ENCODE assay signal across 20 cellular contexts in genomic region chr13:105345116-105345515, GRCh38.
"Had no signal": no experiment of that assay in that cellular context is flagged by ENCODE, and none has a peak within 500 bp of the region (broad histone marks: within the 10 kb centered on the region; RNA-seq: fewer than 3 reads in every experiment).

No MANE protein-coding gene starts in this region.

- H3K36me3 Mint-ChIP-seq: natural killer cell treated with Interleukin-12 subunit alpha and Interleukin-12 subunit beta and Interleukin-15 and Interleukin-18, amount 100 ng/mL, for 72 hours had no signal

- H3K4me3 ChIP-seq: esophagus squamous epithelium, gastroesophageal sphincter, pancreas, sigmoid colon, skin epidermis, stomach, thoracic aorta, transverse colon had no signal

- DNase-seq: effector memory CD8-positive, alpha-beta T cell; esophagus squamous epithelium; foreskin fibroblast; mammary epithelial cell; occipital lobe; pancreas; retina; sigmoid colon; stimulated activated CD4-positive, alpha-beta T cell treated with anti-CD3 and anti-CD28 coated beads, Interleukin-2, amount 100 ng/mL, for 24 hours; stimulated activated naive CD4-positive, alpha-beta T cell; stomach; substantia nigra; transverse colon had no signal

- H3K27ac ChIP-seq: esophagus squamous epithelium, gastroesophageal sphincter, pancreas, sigmoid colon, skin epidermis, stomach, thoracic aorta, transverse colon had no signal

- H3K4me3 Mint-ChIP-seq: central memory CD8-positive, alpha-beta T cell; effector memory CD8-positive, alpha-beta T cell; natural killer cell treated with Interleukin-12 subunit alpha and Interleukin-12 subunit beta and Interleukin-15 and Interleukin-18, amount 100 ng/mL, for 72 hours had no signal

- H3K9me3 Mint-ChIP-seq: natural killer cell treated with Interleukin-12 subunit alpha and Interleukin-12 subunit beta and Interleukin-15 and Interleukin-18, amount 100 ng/mL, for 72 hours had no signal

- ATAC-seq: effector memory CD8-positive, alpha-beta T cell; gastroesophageal sphincter; left lobe of liver; natural killer cell treated with Interleukin-12 subunit alpha and Interleukin-12 subunit beta and Interleukin-15 and Interleukin-18, amount 100 ng/mL, for 72 hours; pancreas had no signal

- H3K4me1 ChIP-seq: esophagus squamous epithelium, gastroesophageal sphincter, pancreas, stomach, transverse colon had no signal

- H3K27me3 Mint-ChIP-seq: central memory CD8-positive, alpha-beta T cell; effector memory CD8-positive, alpha-beta T cell; natural killer cell treated with Interleukin-12 subunit alpha and Interleukin-12 subunit beta and Interleukin-15 and Interleukin-18, amount 100 ng/mL, for 72 hours; progenitor cell of endocrine pancreas had no signal

- H3K27me3 ChIP-seq: esophagus squamous epithelium, gastroesophageal sphincter, pancreas, sigmoid colon, stomach, transverse colon had no signal

- H3K36me3 ChIP-seq: esophagus squamous epithelium, gastroesophageal sphincter, pancreas, sigmoid colon, stomach, thoracic aorta, transverse colon had no signal

- H3K9me3 ChIP-seq: esophagus squamous epithelium, gastroesophageal sphincter, pancreas, sigmoid colon, stomach, thoracic aorta, transverse colon had no signal

- H3K27ac Mint-ChIP-seq: effector memory CD8-positive, alpha-beta T cell; natural killer cell treated with Interleukin-12 subunit alpha and Interleukin-12 subunit beta and Interleukin-15 and Interleukin-18, amount 100 ng/mL, for 72 hours; progenitor cell of endocrine pancreas had no signal

- H3K4me1 Mint-ChIP-seq: central memory CD8-positive, alpha-beta T cell had no signal
